18 cellular contexts compared by ENCODE assay signal in the genomic region with DNA sequence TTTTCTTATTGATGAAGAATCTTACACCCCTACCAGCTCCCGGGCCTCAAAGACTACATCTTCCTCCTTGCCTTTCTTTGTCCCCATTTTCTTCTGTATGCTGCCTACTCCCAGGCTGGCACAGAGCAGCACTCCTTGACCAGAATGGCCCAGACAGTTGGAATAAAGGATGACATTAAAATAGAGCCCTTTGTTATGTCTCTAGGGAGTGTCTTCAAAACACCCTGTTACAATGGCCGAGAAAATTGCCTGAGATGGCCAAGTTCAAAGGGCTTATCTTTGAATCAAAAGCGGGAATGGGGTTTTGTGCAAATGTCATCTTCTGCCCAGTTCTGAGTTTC.
A peak's percentile ranks its signal among the peaks of the same experiment; 100 is the strongest.
DNase-seq lines count a peak whose midpoint lies in the region; ATAC-seq and TF ChIP-seq lines count a peak whose summit lies in the region.
"Had no signal": no experiment of that assay in that cellular context is flagged by ENCODE, and none has a peak within 500 bp of the region (broad histone marks: within the 10 kb centered on the region; RNA-seq: fewer than 3 reads in every experiment).

No MANE protein-coding gene starts in this region.

- TF ChIP-seq RAD21 in SK-N-SH (IDR thresholded peaks at IDR 0.05; ENCODE audit: low read length), result no peak

- peaks cover 20% of the 10 kb centered on the region for H3K36me3 Mint-ChIP-seq in Calu3 (ENCODE audit: insufficient read depth, unreplicated experiment)
- H3K36me3 Mint-ChIP-seq: activated naive CD4-positive, alpha-beta T cell treated with anti-CD3 and anti-CD28 coated beads, Interleukin-2, amount 10 ng/mL, durations not matched to agents 7 days and 5 days; brain had no signal

- intact Hi-C loops in Calu3 (cut with micrococcal nuclease; ENCODE audit: unreplicated experiment), result no loop called here
- intact Hi-C loops in left lung (cut with DNase I), result no loop called here

- H3K9me3 ChIP-seq in left lung (no peaks in the 10 kb centered on the region), smooth muscle cell (replicated peaks; ENCODE audit: low read depth) (no peaks in the 10 kb centered on the region), SK-N-SH (no peaks in the 10 kb centered on the region)
- H3K9me3 ChIP-seq: thoracic aorta had no signal

- DNase-seq in Calu3 (no peak), brain microvascular endothelial cell (no peak), left lung (no peak), smooth muscle cell (lab: John Stamatoyannopoulos, UW; ENCODE audit: unreplicated experiment) (no peak), SK-N-SH (no peak)
- DNase-seq in stimulated activated CD4-positive, alpha-beta T cell treated with anti-CD3 and anti-CD28 coated beads, Interleukin-1b, Interleukin-23, amount 100 ng/mL, for 48 hours, result no peak
- DNase-seq: activated CD4-positive, alpha-beta T cell treated with anti-CD3 and anti-CD28 coated beads for 1 hour; activated CD8-positive, alpha-beta memory T cell treated with anti-CD3 and anti-CD28 coated beads, Interleukin-2, amount 50 U/mL, for 48 hours; activated naive CD4-positive, alpha-beta T cell treated with anti-CD3 and anti-CD28 coated beads, Interleukin-2, amount 10 ng/mL, durations not matched to agents 7 days and 5 days; DMS 273 treated with DMSO at 0.1 percent for 48 hours; effector memory CD4-positive, alpha-beta T cell; RPMI8226 had no signal

- H3K4me1 ChIP-seq in left lung (peaks cover 14 to 76% of the 10 kb centered on the region in 2 donors), smooth muscle cell (ENCODE audit: low read depth) (no peaks in the 10 kb centered on the region), SK-N-SH (ENCODE audit: control insufficient read depth in 1 of 2, insufficient read depth in 2 of 2, low read depth in 1 of 2, low read length in 1 of 2) (peaks cover 0 to 11% of the 10 kb centered on the region in 2 experiments; a peak in 2 of 4 replicates)
- H3K4me1 ChIP-seq: parathyroid adenoma had no signal

- H4K20me1 ChIP-seq in smooth muscle cell (ENCODE audit: low read depth) (no peaks in the 10 kb centered on the region), SK-N-SH (ENCODE audit: insufficient read depth) (no peaks in the 10 kb centered on the region)

- H3K9ac ChIP-seq in smooth muscle cell (ENCODE audit: low read depth) (no peak overlapping the region), SK-N-SH (no peak overlapping the region)
- H3K9ac ChIP-seq: parathyroid adenoma had no signal

- WGBS in smooth muscle cell (ENCODE audit: low lambda C conversion rate), result 79% methylated on average over 3 of the region's 3 CpGs
- WGBS in SK-N-SH (ENCODE audit: low lambda C conversion rate), result 88% methylated on average over 3 of the region's 3 CpGs

- peak overlapping the region; percentile 100 for H3K27ac Mint-ChIP-seq in Calu3 (ENCODE audit: unreplicated experiment)
- H3K27ac Mint-ChIP-seq: activated naive CD4-positive, alpha-beta T cell treated with anti-CD3 and anti-CD28 coated beads, Interleukin-2, amount 10 ng/mL, durations not matched to agents 7 days and 5 days; T-helper 1 cell treated with Interleukin-12 subunit alpha and Interleukin-12 subunit beta and Interleukin-4 antibody, amounts not matched to agents 30 μg/mL and 1 μg/mL, for 36 hours had no signal

- TF ChIP-seq EP300 in SK-N-SH (IDR thresholded peaks at IDR 0.05; ENCODE audit: borderline replicate concordance in 1 of 2, low read depth in 1 of 2, low read length in 1 of 2), result no peak

- BruUV-seq in Calu3 (replicated peaks; lab: Mats Ljungman, UMichigan), result no TSS peak

- H3K4me2 ChIP-seq in smooth muscle cell (no peak overlapping the region), SK-N-SH (no peak overlapping the region)

- ATAC-seq in left lung (no peak), HG03460 (IDR thresholded peaks at IDR 0.05; ENCODE audit: unreplicated experiment) (no peak), HG03520 (IDR thresholded peaks at IDR 0.05; ENCODE audit: unreplicated experiment) (no peak)

- H3K4me3 Mint-ChIP-seq in Calu3 (ENCODE audit: low read depth, unreplicated experiment), result peak overlapping the region; percentile 54
- H3K4me3 Mint-ChIP-seq: activated naive CD4-positive, alpha-beta T cell treated with anti-CD3 and anti-CD28 coated beads, Interleukin-2, amount 10 ng/mL, durations not matched to agents 7 days and 5 days; brain; T-helper 1 cell treated with Interleukin-12 subunit alpha and Interleukin-12 subunit beta and Interleukin-4 antibody, amounts not matched to agents 30 μg/mL and 1 μg/mL, for 36 hours had no signal

- H3K4me3 ChIP-seq in brain microvascular endothelial cell (ENCODE audit: low read depth, low read length) (no peak overlapping the region), left lung (no peak overlapping the region), smooth muscle cell (no peak overlapping the region), SK-N-SH (ENCODE audit: low read depth in 2 of 2, low read length in 1 of 2) (no peak overlapping the region)
- H3K4me3 ChIP-seq: thoracic aorta had no signal

- CTCF ChIA-PET in Calu3 (lab: Charles Lee) (interaction anchor here (1.4 to 2.7 kb wide), 2 partner anchors 9 to 11 kb away, joined by 5 to 8 read pairs; no protein-coding TSS in a partner anchor), SK-N-SH (lab: Yijun Ruan, JAX) (no interaction called here)

- H3K27me3 Mint-ChIP-seq in Calu3 (ENCODE audit: unreplicated experiment), result no peaks in the 10 kb centered on the region
- H3K27me3 Mint-ChIP-seq: brain had no signal

- H2AFZ ChIP-seq in smooth muscle cell (ENCODE audit: low read depth), result no peak overlapping the region
- no peak overlapping the region for H2AFZ ChIP-seq in SK-N-SH (ENCODE audit: low read depth)
- H2AFZ ChIP-seq: parathyroid adenoma had no signal

- H3K9me3 Mint-ChIP-seq in Calu3 (ENCODE audit: low read depth, unreplicated experiment), result no peaks in the 10 kb centered on the region
- H3K9me3 Mint-ChIP-seq: activated naive CD4-positive, alpha-beta T cell treated with anti-CD3 and anti-CD28 coated beads, Interleukin-2, amount 10 ng/mL, durations not matched to agents 7 days and 5 days; brain had no signal

- in situ Hi-C loops in brain microvascular endothelial cell (cut with HindIII; ENCODE audit: low pct_ligation_motif_present, low sequenced_read_pairs), result no loop called here

- no peaks in the 10 kb centered on the region for H3F3A ChIP-seq in smooth muscle cell (ENCODE audit: low read depth)
- H3F3A ChIP-seq in SK-N-SH (replicated peaks; ENCODE audit: insufficient read depth), result no peaks in the 10 kb centered on the region

- peaks cover 11% of the 10 kb centered on the region for H3K79me2 ChIP-seq in smooth muscle cell (ENCODE audit: low read depth)
- H3K79me2 ChIP-seq in SK-N-SH (ENCODE audit: insufficient read depth), result no peaks in the 10 kb centered on the region
- H3K79me2 ChIP-seq: parathyroid adenoma had no signal

- H3K27me3 ChIP-seq in brain microvascular endothelial cell (replicated peaks), result no peaks in the 10 kb centered on the region
- no peaks in the 10 kb centered on the region for H3K27me3 ChIP-seq in left lung
- no peaks in the 10 kb centered on the region for H3K27me3 ChIP-seq in smooth muscle cell (ENCODE audit: low read depth)
- H3K27me3 ChIP-seq in SK-N-SH (ENCODE audit: insufficient read depth), result no peaks in the 10 kb centered on the region

- TF ChIP-seq CTCF in Calu3 (IDR thresholded peaks at IDR 0.05; ENCODE audit: unreplicated experiment) (no peak), brain microvascular endothelial cell (IDR thresholded peaks at IDR 0.05; ENCODE audit: low read depth, low read length, missing control alignments) (no peak), left lung (IDR thresholded peaks at IDR 0.05) (no peak), smooth muscle cell (IDR thresholded peaks at IDR 0.05; ENCODE audit: borderline replicate concordance, insufficient read depth, poor library complexity, severe bottlenecking) (no peak), SK-N-SH (IDR thresholded peaks at IDR 0.05) (no peak)

- H3K9me2 ChIP-seq in SK-N-SH, result no peaks in the 10 kb centered on the region

- H3K27ac ChIP-seq in brain microvascular endothelial cell (peak overlapping the region; percentile 27), left lung (peak overlapping the region; percentile 51 to 83), smooth muscle cell (ENCODE audit: low read depth) (peak overlapping the region; percentile 19), SK-N-SH (ENCODE audit: low read depth in 2 of 2, low read length in 1 of 2) (no peak overlapping the region)
- H3K27ac ChIP-seq: parathyroid adenoma, thoracic aorta had no signal

- no peaks in the 10 kb centered on the region for H3K36me3 ChIP-seq in brain microvascular endothelial cell (replicated peaks)
- H3K36me3 ChIP-seq in left lung, result no peaks in the 10 kb centered on the region
- H3K36me3 ChIP-seq in smooth muscle cell (ENCODE audit: low read depth), result no peaks in the 10 kb centered on the region
- no peaks in the 10 kb centered on the region for H3K36me3 ChIP-seq in SK-N-SH (replicated peaks in 1 of 2; ENCODE audit: control insufficient read depth in 1 of 2, insufficient read depth in 2 of 2, low read length in 1 of 2)
- H3K36me3 ChIP-seq: thoracic aorta had no signal

- POLR2A ChIA-PET in SK-N-SH (lab: Yijun Ruan, JAX), result no interaction called here

- peaks cover 52% of the 10 kb centered on the region for H3K4me1 Mint-ChIP-seq in Calu3 (ENCODE audit: low read depth, unreplicated experiment)
- H3K4me1 Mint-ChIP-seq: activated naive CD4-positive, alpha-beta T cell treated with anti-CD3 and anti-CD28 coated beads, Interleukin-2, amount 10 ng/mL, durations not matched to agents 7 days and 5 days had no signal

TF ChIP-seq in SK-N-SH, 30 proteins besides CTCF, POLR2A, EP300 and RAD21:
- TF ChIP-seq JUND (IDR thresholded peaks at IDR 0.05), result no peak
- no peak for TF ChIP-seq RCOR1 (IDR thresholded peaks at IDR 0.05; ENCODE audit: low read length)
- no peak for TF ChIP-seq GATA2 (CRISPR knock-in tag; IDR thresholded peaks at IDR 0.05)
- no peak for TF ChIP-seq TAF1 (IDR thresholded peaks at IDR 0.05; ENCODE audit: borderline replicate concordance, low read depth, low read length)
- TF ChIP-seq NFIC (IDR thresholded peaks at IDR 0.05; ENCODE audit: borderline replicate concordance), result no peak

Comparison
In these comparisons a context has a peak if more than half of its experiments do, and no peak if none do; other contexts are left out.
1. H3K27ac ChIP-seq: peak in brain microvascular endothelial cell (single experiment), left lung (2 of 2) and smooth muscle cell (single experiment); none in SK-N-SH (0 of 2).